In the genomic region with DNA sequence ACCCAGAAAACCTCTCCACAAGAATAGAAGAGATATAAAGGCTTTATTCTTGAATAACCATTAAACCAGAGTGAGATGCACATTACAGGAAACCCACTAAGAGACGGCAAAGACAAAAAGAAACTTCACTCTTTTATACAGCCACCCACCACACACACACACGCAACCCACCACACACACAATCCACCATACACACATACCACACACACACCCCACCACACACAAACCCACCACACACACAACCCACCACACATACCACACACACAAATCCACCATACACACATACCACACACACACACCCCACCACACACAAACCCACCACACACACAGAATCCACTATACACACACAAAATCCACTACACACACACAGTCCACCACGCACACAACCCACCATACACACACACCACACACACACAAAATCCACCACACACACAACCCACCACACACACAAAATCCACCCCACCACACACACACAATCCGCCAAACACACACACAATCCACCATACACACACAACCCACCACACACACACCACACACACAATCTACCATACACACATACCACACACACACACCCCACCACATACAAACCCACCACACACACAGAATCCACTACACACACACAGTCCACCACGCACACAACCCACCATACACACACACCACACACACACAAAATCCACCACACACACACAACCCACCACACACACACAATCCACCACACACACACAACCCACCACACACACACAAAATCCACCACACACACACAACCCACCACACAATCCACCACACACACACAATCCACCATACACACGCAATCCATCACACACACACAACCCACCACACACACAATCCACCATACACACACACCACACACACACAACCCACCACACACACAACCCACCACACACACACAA, we compare ENCODE assay signal across 1 cellular context.
TF ChIP-seq lines count a peak whose summit lies in the region.

No MANE protein-coding gene starts in this region.

TF ChIP-seq in HepG2, 621 proteins besides CTCF, POLR2A, EP300 and RAD21:
- TF ChIP-seq, protein P1, sequence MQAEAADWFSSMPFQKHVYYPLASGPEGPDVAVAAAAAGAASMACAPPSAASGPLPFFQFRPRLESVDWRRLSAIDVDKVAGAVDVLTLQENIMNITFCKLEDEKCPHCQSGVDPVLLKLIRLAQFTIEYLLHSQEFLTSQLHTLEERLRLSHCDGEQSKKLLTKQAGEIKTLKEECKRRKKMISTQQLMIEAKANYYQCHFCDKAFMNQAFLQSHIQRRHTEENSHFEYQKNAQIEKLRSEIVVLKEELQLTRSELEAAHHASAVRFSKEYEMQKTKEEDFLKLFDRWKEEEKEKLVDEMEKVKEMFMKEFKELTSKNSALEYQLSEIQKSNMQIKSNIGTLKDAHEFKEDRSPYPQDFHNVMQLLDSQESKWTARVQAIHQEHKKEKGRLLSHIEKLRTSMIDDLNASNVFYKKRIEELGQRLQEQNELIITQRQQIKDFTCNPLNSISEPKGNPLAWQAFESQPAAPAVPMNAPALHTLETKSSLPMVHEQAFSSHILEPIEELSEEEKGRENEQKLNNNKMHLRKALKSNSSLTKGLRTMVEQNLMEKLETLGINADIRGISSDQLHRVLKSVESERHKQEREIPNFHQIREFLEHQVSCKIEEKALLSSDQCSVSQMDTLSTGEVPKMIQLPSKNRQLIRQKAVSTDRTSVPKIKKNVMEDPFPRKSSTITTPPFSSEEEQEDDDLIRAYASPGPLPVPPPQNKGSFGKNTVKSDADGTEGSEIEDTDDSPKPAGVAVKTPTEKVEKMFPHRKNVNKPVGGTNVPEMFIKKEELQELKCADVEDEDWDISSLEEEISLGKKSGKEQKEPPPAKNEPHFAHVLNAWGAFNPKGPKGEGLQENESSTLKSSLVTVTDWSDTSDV (CRISPR knock-in tag; IDR thresholded peaks at IDR 0.05): no peak
- peak; percentile 90 for TF ChIP-seq ZNF646 (CRISPR knock-in tag; IDR thresholded peaks at IDR 0.05)
- TF ChIP-seq, protein P2, sequence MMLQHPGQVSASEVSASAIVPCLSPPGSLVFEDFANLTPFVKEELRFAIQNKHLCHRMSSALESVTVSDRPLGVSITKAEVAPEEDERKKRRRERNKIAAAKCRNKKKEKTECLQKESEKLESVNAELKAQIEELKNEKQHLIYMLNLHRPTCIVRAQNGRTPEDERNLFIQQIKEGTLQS (CRISPR knock-in tag; IDR thresholded peaks at IDR 0.05): no peak
